In genomic region chr13:29925457-29925856, GRCh38 we compare ENCODE assay signal across 8 cellular contexts.
A peak's percentile ranks its signal among the peaks of the same experiment; 100 is the strongest.
DNase-seq lines count a peak whose midpoint lies in the region; ATAC-seq and TF ChIP-seq lines count a peak whose summit lies in the region.

No MANE protein-coding gene starts in this region.

- H3K4me1 ChIP-seq in SJCRH30 = peaks cover 62% of the 10 kb centered on the region
- peaks cover 0 to 35% (median 26%) of the 10 kb centered on the region in 12 donors for H3K4me1 ChIP-seq in heart left ventricle
- peaks cover 31 to 57% (median 45%) of the 10 kb centered on the region in 4 donors for H3K4me1 ChIP-seq in stomach

- no peaks in the 10 kb centered on the region for H3K27me3 ChIP-seq in SJCRH30
- H3K27me3 ChIP-seq in heart left ventricle = no peaks in the 10 kb centered on the region
- no peaks in the 10 kb centered on the region for H3K27me3 ChIP-seq in stomach
- no peaks in the 10 kb centered on the region for H3K27me3 ChIP-seq in H7 (ENCODE audit: control insufficient read depth, insufficient read depth, low read length)

- TF ChIP-seq POLR2A in heart left ventricle (IDR thresholded peaks at IDR 0.05) (no peak), stomach (IDR thresholded peaks at IDR 0.05) (no peak)

- H3K9me3 ChIP-seq in SJCRH30 (replicated peaks) (no peaks in the 10 kb centered on the region), heart left ventricle (no peaks in the 10 kb centered on the region), stomach (no peaks in the 10 kb centered on the region)

- peak; percentile 63 to 89 (median 86) for ATAC-seq in heart left ventricle
- no peak for ATAC-seq in HG03159 (IDR thresholded peaks at IDR 0.05; ENCODE audit: unreplicated experiment)
- no peak for ATAC-seq in HG02610 (IDR thresholded peaks at IDR 0.05; ENCODE audit: unreplicated experiment)

- WGBS in heart left ventricle, 4 donors = 28 to 35% (median 29%) methylated on average over 3 of the region's 3 CpGs
- 12 to 43% (median 20%) methylated on average over 3 of the region's 3 CpGs for WGBS in stomach, 5 donors

- TF ChIP-seq EP300 in Ishikawa (IDR thresholded peaks at IDR 0.05; ENCODE audit: borderline replicate concordance) (0 out of 2 replicates have a peak, but pooled peaks have one; percentile 21), stomach (IDR thresholded peaks at IDR 0.05) (no peak)

- no peak for TF ChIP-seq CTCF in heart left ventricle (IDR thresholded peaks at IDR 0.05)
- TF ChIP-seq CTCF in stomach (IDR thresholded peaks at IDR 0.05) = no peak

- no peak overlapping the region for H3K4me3 ChIP-seq in SJCRH30
- no peak overlapping the region for H3K4me3 ChIP-seq in heart left ventricle
- no peak overlapping the region for H3K4me3 ChIP-seq in stomach
- no peak overlapping the region for H3K4me3 ChIP-seq in H7 (ENCODE audit: insufficient read depth, low read depth, low read length)

- intact Hi-C loops in heart left ventricle (cut with DNase I) = loop anchor here in 5 of 10 donors (2.0 to 10.0 kb wide), 7 partner anchors 71 to 421 kb away; partner anchors contain the start of gene UBL3 (in 1 of the 5)
- intact Hi-C loops in stomach (cut with DNase I; ENCODE audit: low total_unique reads) = no loop called here

- no peaks in the 10 kb centered on the region for H3K36me3 ChIP-seq in SJCRH30
- no peaks in the 10 kb centered on the region for H3K36me3 ChIP-seq in heart left ventricle
- H3K36me3 ChIP-seq in stomach = no peaks in the 10 kb centered on the region
- no peaks in the 10 kb centered on the region for H3K36me3 ChIP-seq in H7 (replicated peaks; ENCODE audit: control insufficient read depth, insufficient read depth, low read length)

- H3K27ac ChIP-seq in SJCRH30 (no peak overlapping the region; the same call in 1 of the 2 replicates), heart left ventricle (peak overlapping the region in 5 of 12 donors; percentile 30 to 63 (median 59)), stomach (peak overlapping the region; percentile 82 to 97 (median 93))

- peak; percentile 54 to 75 for DNase-seq in SJCRH30
- DNase-seq in heart left ventricle = peak in 4 of 5 donors; percentile 64 to 87 (median 71)
- DNase-seq in stomach = peak; percentile 91
- no peak for DNase-seq in activated CD4-positive, alpha-beta T cell treated with anti-CD3 and anti-CD28 coated beads for 1 hour
- no peak for DNase-seq in H7

- TF ChIP-seq RAD21 in Ishikawa (IDR thresholded peaks at IDR 0.05; ENCODE audit: low read depth) = no peak

TF ChIP-seq in Ishikawa, 13 proteins besides CTCF, POLR2A, EP300 and RAD21:
- TF ChIP-seq TCF12 (IDR thresholded peaks at IDR 0.05; ENCODE audit: low read depth) (0 out of 2 replicates have a peak, but pooled peaks have one; percentile 16), TAF1 (IDR thresholded peaks at IDR 0.05; ENCODE audit: low read depth) (no peak), YY1 (IDR thresholded peaks at IDR 0.05; ENCODE audit: low read depth) (no peak), FOXM1 (IDR thresholded peaks at IDR 0.05; ENCODE audit: borderline replicate concordance, low read depth) (0 out of 2 replicates have a peak, but pooled peaks have one; percentile 30), EGR1 (IDR thresholded peaks at IDR 0.05) (no peak), MAX (IDR thresholded peaks at IDR 0.05) (peak; percentile 48; the same call in 1 of the 2 replicates), NFIC (IDR thresholded peaks at IDR 0.05) (peak; percentile 70), CEBPB (IDR thresholded peaks at IDR 0.05) (peak; percentile 67; the same call in 1 of the 2 replicates)

Comparison
In these comparisons a context has a peak if more than half of its experiments do, and no peak if none do; other contexts are left out.
1. DNase-seq: peak in SJCRH30 (2 of 2), heart left ventricle (4 of 5) and stomach (single experiment); none in activated CD4-positive, alpha-beta T cell treated with anti-CD3 and anti-CD28 coated beads for 1 hour (single experiment) and H7 (single experiment).
2. ATAC-seq: peak in heart left ventricle (4 of 4); none in HG03159 (single experiment) and HG02610 (single experiment).